ENCODE assay signal across 1 cellular context in the genomic region with DNA sequence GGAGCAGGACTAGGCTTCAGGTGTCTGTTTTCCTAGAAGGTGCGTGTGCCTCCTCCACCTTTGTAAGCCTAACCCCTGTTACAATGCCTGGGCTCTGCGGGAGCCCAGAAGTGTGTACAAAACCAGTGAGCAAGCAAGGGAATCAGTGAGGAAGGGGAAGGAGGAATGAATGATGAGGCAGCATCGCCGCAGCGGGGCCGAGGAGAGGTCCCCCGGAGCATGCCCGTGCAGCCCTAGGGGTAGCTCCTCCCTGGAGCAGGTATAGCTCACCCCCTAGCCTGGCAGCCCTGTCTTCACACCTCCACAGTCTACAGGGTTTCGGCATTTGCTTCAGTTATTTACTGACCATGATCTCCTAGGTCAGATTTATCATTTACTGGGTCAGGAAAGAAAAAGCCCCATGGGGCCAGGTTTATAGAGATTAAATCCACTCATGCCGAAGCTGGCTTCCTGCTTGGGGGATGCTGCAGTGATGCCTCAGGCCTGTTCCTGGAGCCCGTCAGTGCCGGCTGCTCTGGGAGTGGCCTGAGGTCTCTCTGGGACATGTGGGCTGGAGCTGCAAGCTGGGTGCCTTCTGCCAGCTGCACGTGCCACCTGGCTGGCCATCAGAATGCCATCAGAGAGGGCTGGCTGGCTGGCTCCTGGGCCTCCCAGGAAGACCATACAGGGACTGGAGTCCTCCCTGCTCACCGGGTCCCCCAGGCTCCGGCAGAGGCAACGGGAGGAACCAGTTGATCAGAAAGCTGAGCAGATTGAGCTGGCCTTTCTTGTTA.
TF ChIP-seq lines count a peak whose summit lies in the region.

No MANE protein-coding gene starts in this region.

TF ChIP-seq in SK-N-SH treated with all-trans-retinoic acid at 6 μM for 48 hours, 23 proteins besides CTCF, POLR2A, EP300 and RAD21 (continued from another document):
- TF ChIP-seq, protein P1, sequence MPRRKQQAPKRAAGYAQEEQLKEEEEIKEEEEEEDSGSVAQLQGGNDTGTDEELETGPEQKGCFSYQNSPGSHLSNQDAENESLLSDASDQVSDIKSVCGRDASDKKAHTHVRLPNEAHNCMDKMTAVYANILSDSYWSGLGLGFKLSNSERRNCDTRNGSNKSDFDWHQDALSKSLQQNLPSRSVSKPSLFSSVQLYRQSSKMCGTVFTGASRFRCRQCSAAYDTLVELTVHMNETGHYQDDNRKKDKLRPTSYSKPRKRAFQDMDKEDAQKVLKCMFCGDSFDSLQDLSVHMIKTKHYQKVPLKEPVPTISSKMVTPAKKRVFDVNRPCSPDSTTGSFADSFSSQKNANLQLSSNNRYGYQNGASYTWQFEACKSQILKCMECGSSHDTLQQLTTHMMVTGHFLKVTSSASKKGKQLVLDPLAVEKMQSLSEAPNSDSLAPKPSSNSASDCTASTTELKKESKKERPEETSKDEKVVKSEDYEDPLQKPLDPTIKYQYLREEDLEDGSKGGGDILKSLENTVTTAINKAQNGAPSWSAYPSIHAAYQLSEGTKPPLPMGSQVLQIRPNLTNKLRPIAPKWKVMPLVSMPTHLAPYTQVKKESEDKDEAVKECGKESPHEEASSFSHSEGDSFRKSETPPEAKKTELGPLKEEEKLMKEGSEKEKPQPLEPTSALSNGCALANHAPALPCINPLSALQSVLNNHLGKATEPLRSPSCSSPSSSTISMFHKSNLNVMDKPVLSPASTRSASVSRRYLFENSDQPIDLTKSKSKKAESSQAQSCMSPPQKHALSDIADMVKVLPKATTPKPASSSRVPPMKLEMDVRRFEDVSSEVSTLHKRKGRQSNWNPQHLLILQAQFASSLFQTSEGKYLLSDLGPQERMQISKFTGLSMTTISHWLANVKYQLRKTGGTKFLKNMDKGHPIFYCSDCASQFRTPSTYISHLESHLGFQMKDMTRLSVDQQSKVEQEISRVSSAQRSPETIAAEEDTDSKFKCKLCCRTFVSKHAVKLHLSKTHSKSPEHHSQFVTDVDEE (CRISPR knock-in tag; IDR thresholded peaks at IDR 0.05): no peak
- TF ChIP-seq SNAI2 (CRISPR knock-in tag; IDR thresholded peaks at IDR 0.05) (no peak), TCF4 (CRISPR knock-in tag; IDR thresholded peaks at IDR 0.05; ENCODE audit: borderline replicate concordance) (no peak), ZFP3 (CRISPR knock-in tag; IDR thresholded peaks at IDR 0.05) (no peak), ARNTL (CRISPR knock-in tag; IDR thresholded peaks at IDR 0.05; ENCODE audit: borderline replicate concordance, low read depth) (no peak), TOX (CRISPR knock-in tag; IDR thresholded peaks at IDR 0.05; ENCODE audit: borderline replicate concordance) (no peak), ESRRG (CRISPR knock-in tag; IDR thresholded peaks at IDR 0.05) (no peak), ZNF70 (CRISPR knock-in tag; IDR thresholded peaks at IDR 0.05) (no peak)
- TF ChIP-seq, protein P2, sequence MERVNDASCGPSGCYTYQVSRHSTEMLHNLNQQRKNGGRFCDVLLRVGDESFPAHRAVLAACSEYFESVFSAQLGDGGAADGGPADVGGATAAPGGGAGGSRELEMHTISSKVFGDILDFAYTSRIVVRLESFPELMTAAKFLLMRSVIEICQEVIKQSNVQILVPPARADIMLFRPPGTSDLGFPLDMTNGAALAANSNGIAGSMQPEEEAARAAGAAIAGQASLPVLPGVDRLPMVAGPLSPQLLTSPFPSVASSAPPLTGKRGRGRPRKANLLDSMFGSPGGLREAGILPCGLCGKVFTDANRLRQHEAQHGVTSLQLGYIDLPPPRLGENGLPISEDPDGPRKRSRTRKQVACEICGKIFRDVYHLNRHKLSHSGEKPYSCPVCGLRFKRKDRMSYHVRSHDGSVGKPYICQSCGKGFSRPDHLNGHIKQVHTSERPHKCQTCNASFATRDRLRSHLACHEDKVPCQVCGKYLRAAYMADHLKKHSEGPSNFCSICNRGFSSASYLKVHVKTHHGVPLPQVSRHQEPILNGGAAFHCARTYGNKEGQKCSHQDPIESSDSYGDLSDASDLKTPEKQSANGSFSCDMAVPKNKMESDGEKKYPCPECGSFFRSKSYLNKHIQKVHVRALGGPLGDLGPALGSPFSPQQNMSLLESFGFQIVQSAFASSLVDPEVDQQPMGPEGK (CRISPR knock-in tag; IDR thresholded peaks at IDR 0.05; ENCODE audit: borderline replicate concordance): no peak
